In the genomic region with DNA sequence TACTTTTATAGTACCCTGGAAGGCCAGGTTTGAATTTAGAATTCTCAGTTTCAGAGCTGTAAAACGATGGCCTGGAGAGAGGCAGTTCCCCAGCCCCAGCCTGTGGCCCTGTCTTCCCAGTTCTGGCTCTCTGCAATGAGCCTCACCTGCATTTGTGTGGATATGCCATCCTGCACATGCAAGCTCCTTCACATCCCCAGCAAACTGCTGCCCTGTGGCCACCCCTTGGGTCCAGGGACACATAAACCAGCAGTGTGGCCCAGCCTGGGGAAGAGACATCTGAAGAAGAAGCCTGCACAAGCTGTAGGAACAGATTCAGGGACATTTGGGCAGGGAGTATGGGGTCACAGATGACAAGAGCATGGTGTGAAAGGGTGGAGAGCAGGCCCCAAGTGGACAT, we compare ENCODE assay signal across 3 cellular contexts.
"Had no signal": no experiment of that assay in that cellular context is flagged by ENCODE, and none has a peak within 500 bp of the region (broad histone marks: within the 10 kb centered on the region; RNA-seq: fewer than 3 reads in every experiment).

No MANE protein-coding gene starts in this region.

- H3K4me3 ChIP-seq: GM12878 had no signal

- DNase-seq: GDM1, GF-D8 had no signal

- ATAC-seq: GM12878 had no signal
